Comparison of ENCODE assay signal across 20 cellular contexts in the genomic region with DNA sequence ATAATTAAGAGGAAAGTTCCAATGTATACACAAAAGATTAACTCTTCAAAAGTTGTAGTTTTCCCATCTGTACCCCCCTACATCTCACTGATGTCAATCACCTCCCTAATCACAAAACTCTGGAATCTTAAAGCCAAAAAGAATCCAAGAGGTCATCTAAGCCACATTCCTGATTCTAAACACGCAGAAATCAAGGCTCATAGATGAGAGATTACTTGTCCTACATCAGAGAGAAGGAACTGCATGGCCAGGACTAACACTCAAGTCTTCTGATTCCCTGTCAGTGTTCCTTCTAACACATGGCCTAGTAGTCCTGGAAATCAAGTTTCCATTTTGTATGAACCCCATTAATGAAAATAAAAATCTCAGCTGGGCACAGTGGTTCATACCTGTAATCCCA. TPM values are rescaled to one million over a fixed set of nuclear protein-coding genes. Genes with fewer than 3 reads are reported as not detected.
DNase-seq lines count a peak whose midpoint lies in the region; ATAC-seq and TF ChIP-seq lines count a peak whose summit lies in the region.
"Had no signal": no experiment of that assay in that cellular context is flagged by ENCODE, and none has a peak within 500 bp of the region (broad histone marks: within the 10 kb centered on the region; RNA-seq: fewer than 3 reads in every experiment).

No MANE protein-coding gene starts in this region.

- TF ChIP-seq CTCF in RWPE1 (conservative IDR thresholded peaks at IDR 0.05; ENCODE audit: low read depth) (no peak), progenitor cell of endocrine pancreas (IDR thresholded peaks at IDR 0.05; ENCODE audit: unreplicated experiment) (no peak), type B pancreatic cell (conservative IDR thresholded peaks at IDR 0.05) (no peak)

- H3K4me1 Mint-ChIP-seq in activated T-cell treated with anti-CD3 and anti-CD28 coated beads, Interleukin-2, amount 50 U/mL, for 4 hours (ENCODE audit: low read depth), result peaks cover 76% of the 10 kb centered on the region
- H3K4me1 Mint-ChIP-seq in dendritic cell treated with granulocyte-macrophage colony-stimulating factor and Interleukin-4, amounts not matched to agents 40 ng/mL and 50 ng/mL, for 4 days (ENCODE audit: low read depth), result peaks cover 75% of the 10 kb centered on the region
- H3K4me1 Mint-ChIP-seq in progenitor cell of endocrine pancreas (ENCODE audit: low read depth) (peaks cover 9% of the 10 kb centered on the region), type B pancreatic cell (ENCODE audit: unreplicated experiment) (peaks cover 33% of the 10 kb centered on the region)

- intact Hi-C loops in dendritic cell treated with granulocyte-macrophage colony-stimulating factor and Interleukin-4, amounts not matched to agents 40 ng/mL and 50 ng/mL, for 4 days (cut with micrococcal nuclease), result loop anchor here (2.0 kb wide), 1 partner anchor 15 kb away; no protein-coding TSS in a partner anchor

- peak overlapping the region; percentile 48; the same call in 1 of the 2 replicates for H3K27ac ChIP-seq in RWPE1
- H3K27ac ChIP-seq: colonic mucosa, prostate gland had no signal

- no peaks in the 10 kb centered on the region for H3K27me3 Mint-ChIP-seq in activated T-cell treated with anti-CD3 and anti-CD28 coated beads, Interleukin-2, amount 50 U/mL, for 4 hours (ENCODE audit: low read depth)
- H3K27me3 Mint-ChIP-seq in dendritic cell treated with granulocyte-macrophage colony-stimulating factor and Interleukin-4, amounts not matched to agents 40 ng/mL and 50 ng/mL, for 4 days, result no peaks in the 10 kb centered on the region
- no peaks in the 10 kb centered on the region for H3K27me3 Mint-ChIP-seq in progenitor cell of endocrine pancreas
- no peaks in the 10 kb centered on the region for H3K27me3 Mint-ChIP-seq in type B pancreatic cell
- H3K27me3 Mint-ChIP-seq: activated CD4-positive, alpha-beta T cell treated with anti-CD3 and anti-CD28 coated beads, Interleukin-2, amount 10 ng/mL, durations not matched to agents 24 days and 14 days had no signal

- ATAC-seq in activated T-cell treated with anti-CD3 and anti-CD28 coated beads, Interleukin-2, amount 50 U/mL, for 4 hours, result no peak
- ATAC-seq: GM12878 had no signal

- peaks cover 23% of the 10 kb centered on the region for H3K36me3 Mint-ChIP-seq in activated T-cell treated with anti-CD3 and anti-CD28 coated beads, Interleukin-2, amount 50 U/mL, for 4 hours (ENCODE audit: insufficient read depth)
- peaks cover 7% of the 10 kb centered on the region for H3K36me3 Mint-ChIP-seq in dendritic cell treated with granulocyte-macrophage colony-stimulating factor and Interleukin-4, amounts not matched to agents 40 ng/mL and 50 ng/mL, for 4 days (ENCODE audit: low read depth)
- H3K36me3 Mint-ChIP-seq in progenitor cell of endocrine pancreas (ENCODE audit: insufficient read depth) (peaks cover 2% of the 10 kb centered on the region), type B pancreatic cell (peaks cover 20% of the 10 kb centered on the region)

- no peaks in the 10 kb centered on the region for H3K9me3 Mint-ChIP-seq in activated T-cell treated with anti-CD3 and anti-CD28 coated beads, Interleukin-2, amount 50 U/mL, for 4 hours
- H3K9me3 Mint-ChIP-seq in dendritic cell treated with granulocyte-macrophage colony-stimulating factor and Interleukin-4, amounts not matched to agents 40 ng/mL and 50 ng/mL, for 4 days, result no peaks in the 10 kb centered on the region
- H3K9me3 Mint-ChIP-seq in progenitor cell of endocrine pancreas (ENCODE audit: low read depth) (no peaks in the 10 kb centered on the region), type B pancreatic cell (no peaks in the 10 kb centered on the region)
- H3K9me3 Mint-ChIP-seq: activated CD4-positive, alpha-beta T cell treated with anti-CD3 and anti-CD28 coated beads, Interleukin-2, amount 10 ng/mL, durations not matched to agents 24 days and 14 days; nephron had no signal

- peak overlapping the region; percentile 27 for H3K27ac Mint-ChIP-seq in dendritic cell treated with granulocyte-macrophage colony-stimulating factor and Interleukin-4, amounts not matched to agents 40 ng/mL and 50 ng/mL, for 4 days
- peak overlapping the region; percentile 50 for H3K27ac Mint-ChIP-seq in progenitor cell of endocrine pancreas
- no peak overlapping the region for H3K27ac Mint-ChIP-seq in type B pancreatic cell
- H3K27ac Mint-ChIP-seq: activated CD4-positive, alpha-beta T cell treated with anti-CD3 and anti-CD28 coated beads, Interleukin-2, amount 10 ng/mL, durations not matched to agents 24 days and 14 days had no signal

- no peak for DNase-seq in activated T-cell treated with anti-CD3 and anti-CD28 coated beads, Interleukin-2, amount 50 U/mL, for 4 hours
- DNase-seq in activated T-cell treated with anti-CD3 and anti-CD28 coated beads for 4 hours (no peak), RWPE1 (ENCODE audit: low spot score) (no peak), progenitor cell of endocrine pancreas (ENCODE audit: low spot score, unreplicated experiment) (no peak), globus pallidus (ENCODE audit: low spot score) (no peak), type B pancreatic cell (ENCODE audit: extremely low spot score, unreplicated experiment) (no peak), NCI-H526 (lab: John Stamatoyannopoulos, UW) (no peak)
- DNase-seq: activated CD4-positive, alpha-beta T cell treated with anti-CD3 and anti-CD28 coated beads, Interleukin-2, amount 10 ng/mL, durations not matched to agents 24 days and 14 days; activated naive CD4-positive, alpha-beta T cell; colonic mucosa; DMS153; hippocampal formation; islet precursor cell; KBM-7; NCI-H1930; NCI-H446 had no signal

- peak overlapping the region; percentile 1 for H3K4me3 Mint-ChIP-seq in activated T-cell treated with anti-CD3 and anti-CD28 coated beads, Interleukin-2, amount 50 U/mL, for 4 hours
- H3K4me3 Mint-ChIP-seq in dendritic cell treated with granulocyte-macrophage colony-stimulating factor and Interleukin-4, amounts not matched to agents 40 ng/mL and 50 ng/mL, for 4 days, result peak overlapping the region; percentile 13
- H3K4me3 Mint-ChIP-seq in progenitor cell of endocrine pancreas (ENCODE audit: low read depth) (no peak overlapping the region), type B pancreatic cell (no peak overlapping the region)
- H3K4me3 Mint-ChIP-seq: nephron had no signal

- POLR2A ChIA-PET in RWPE1 (lab: Yijun Ruan, JAX; ENCODE audit: low non-redundant PET), result no interaction called here

- CTCF ChIA-PET in RWPE1 (lab: Yijun Ruan, JAX), result interaction anchor here (0.6 kb wide), 1 partner anchor 514 kb away, joined by 3 read pairs; no protein-coding TSS in a partner anchor

RNA-seq across cellular contexts. Expression of a gene that starts 58.7 kb away (rescaled TPM):
- 100 to 1,000 TPM in 2 of 3 donors, 10 to 100 TPM in 1; 89.8 to 108 (median 107) TPM for total RNA-seq in activated T-cell treated with anti-CD3 and anti-CD28 coated beads, Interleukin-2, amount 50 U/mL, for 4 hours
- total RNA-seq in progenitor cell of endocrine pancreas (61.9 and 74.6 TPM in 2 replicates), type B pancreatic cell (ENCODE audit: low replicate concordance) (67.3 and 77.9 TPM in 2 replicates)

Comparison
In these comparisons a context has a peak if more than half of its experiments do, and no peak if none do; other contexts are left out.
1. H3K4me3 Mint-ChIP-seq: peak in activated T-cell treated with anti-CD3 and anti-CD28 coated beads, Interleukin-2, amount 50 U/mL, for 4 hours (single experiment) and dendritic cell treated with granulocyte-macrophage colony-stimulating factor and Interleukin-4, amounts not matched to agents 40 ng/mL and 50 ng/mL, for 4 days (single experiment); none in progenitor cell of endocrine pancreas (single experiment) and type B pancreatic cell (single experiment).